ENCODE assay signal across 13 cellular contexts in the genomic region with DNA sequence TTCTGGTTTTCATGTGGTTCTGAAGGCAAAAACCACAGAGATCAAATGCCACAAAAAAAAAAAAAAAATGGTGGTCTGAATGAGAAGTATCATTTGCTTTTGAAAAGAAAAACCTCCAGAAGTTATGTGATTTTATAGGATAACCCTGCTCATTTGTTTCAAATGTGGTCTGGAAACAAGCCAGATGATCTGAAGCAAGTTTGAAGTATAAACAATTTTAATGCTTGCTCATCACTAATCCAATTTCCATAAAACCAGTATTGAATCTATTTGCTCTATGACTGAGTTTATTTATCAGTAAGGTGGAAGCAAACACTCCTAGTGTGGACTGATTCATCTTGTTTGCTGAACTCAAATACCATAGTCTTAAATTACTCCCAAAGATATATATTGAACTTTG.
DNase-seq lines count a peak whose midpoint lies in the region; ATAC-seq and TF ChIP-seq lines count a peak whose summit lies in the region.
"Had no signal": no experiment of that assay in that cellular context is flagged by ENCODE, and none has a peak within 500 bp of the region (broad histone marks: within the 10 kb centered on the region; RNA-seq: fewer than 3 reads in every experiment).

No MANE protein-coding gene starts in this region.

- H3K4me3 ChIP-seq in astrocyte of the cerebellum (ENCODE audit: low read depth, low read length) (no peak overlapping the region), colonic mucosa (no peak overlapping the region)

- peak; percentile 2 for DNase-seq in AG08396 (ENCODE audit: low spot score)
- peak; percentile 13 for DNase-seq in HS-5 (ENCODE audit: low read depth)
- peak; percentile 91 for DNase-seq in astrocyte of the cerebellum (ENCODE audit: low read depth)
- peak; percentile 3 for DNase-seq in glomerular visceral epithelial cell (ENCODE audit: extremely low spot score)
- DNase-seq in activated T-cell treated with anti-CD3 and anti-CD28 coated beads for 4 hours: no peak
- DNase-seq in colonic mucosa: no peak
- no peak for DNase-seq in HEK293T (ENCODE audit: extremely low spot score)
- DNase-seq: anterior cingulate cortex, BE2C, MM.1S, NCI-H2029 treated with DMSO at 0.1 percent for 48 hours, SK-N-SH had no signal

- H3K4me1 ChIP-seq in colonic mucosa: no peaks in the 10 kb centered on the region
- H3K4me1 ChIP-seq: BE2C had no signal

- in situ Hi-C loops in astrocyte of the cerebellum (cut with HindIII; ENCODE audit: low sequenced_read_pairs): no loop called here

- no peak overlapping the region for H3K9ac ChIP-seq in colonic mucosa (ENCODE audit: low read depth in 2 of 2, low read length in 2 of 2)
- H3K9ac ChIP-seq: SK-N-SH had no signal

- CTCF ChIA-PET in HEK293T (lab: Yijun Ruan, JAX): no interaction called here

- no peaks in the 10 kb centered on the region for H3K27me3 ChIP-seq in colonic mucosa
- H3K27me3 ChIP-seq: BE2C had no signal

- POLR2A ChIA-PET in HEK293T (lab: Yijun Ruan, JAX): no interaction called here

- H3K27ac ChIP-seq in colonic mucosa: no peak overlapping the region

- ATAC-seq in HG03139 (IDR thresholded peaks at IDR 0.05; ENCODE audit: unreplicated experiment): no peak

- H3K9me3 ChIP-seq in colonic mucosa: no peaks in the 10 kb centered on the region
- H3K9me3 ChIP-seq: BE2C, SK-N-SH had no signal

- no peak for TF ChIP-seq CTCF in astrocyte of the cerebellum (IDR thresholded peaks at IDR 0.05; ENCODE audit: low read depth, low read length, missing control alignments)
- TF ChIP-seq CTCF in colonic mucosa (IDR thresholded peaks at IDR 0.05): no peak

- intact Hi-C loops in colonic mucosa (cut with DNase I): no loop called here

- H3K36me3 ChIP-seq in colonic mucosa: no peaks in the 10 kb centered on the region
- H3K36me3 ChIP-seq: BE2C had no signal

TF ChIP-seq in HEK293T, 16 proteins besides CTCF, POLR2A, EP300 and RAD21:
- TF ChIP-seq SUZ12 (IDR thresholded peaks at IDR 0.05): no peak
- no peak for TF ChIP-seq HDGF (IDR thresholded peaks at IDR 0.05; ENCODE audit: borderline replicate concordance)
- no peak for TF ChIP-seq NFRKB (IDR thresholded peaks at IDR 0.05)
- TF ChIP-seq, protein P1, sequence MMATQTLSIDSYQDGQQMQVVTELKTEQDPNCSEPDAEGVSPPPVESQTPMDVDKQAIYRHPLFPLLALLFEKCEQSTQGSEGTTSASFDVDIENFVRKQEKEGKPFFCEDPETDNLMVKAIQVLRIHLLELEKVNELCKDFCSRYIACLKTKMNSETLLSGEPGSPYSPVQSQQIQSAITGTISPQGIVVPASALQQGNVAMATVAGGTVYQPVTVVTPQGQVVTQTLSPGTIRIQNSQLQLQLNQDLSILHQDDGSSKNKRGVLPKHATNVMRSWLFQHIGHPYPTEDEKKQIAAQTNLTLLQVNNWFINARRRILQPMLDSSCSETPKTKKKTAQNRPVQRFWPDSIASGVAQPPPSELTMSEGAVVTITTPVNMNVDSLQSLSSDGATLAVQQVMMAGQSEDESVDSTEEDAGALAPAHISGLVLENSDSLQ (IDR thresholded peaks at IDR 0.05): no peak
- TF ChIP-seq FOXM1 (IDR thresholded peaks at IDR 0.05; ENCODE audit: borderline replicate concordance): no peak
- TF ChIP-seq ARNT (IDR thresholded peaks at IDR 0.05): no peak
- no peak for TF ChIP-seq FOXK2 (IDR thresholded peaks at IDR 0.05)
- no peak for TF ChIP-seq FOXA1 (IDR thresholded peaks at IDR 0.05)
- TF ChIP-seq SP1 (IDR thresholded peaks at IDR 0.05): no peak
- TF ChIP-seq LEF1 (IDR thresholded peaks at IDR 0.05; ENCODE audit: borderline replicate concordance): no peak
- no peak for TF ChIP-seq BHLHE40 (IDR thresholded peaks at IDR 0.05; ENCODE audit: borderline replicate concordance)
- no peak for TF ChIP-seq L3MBTL2 (conservative IDR thresholded peaks at IDR 0.05)
- TF ChIP-seq CTBP1 (IDR thresholded peaks at IDR 0.05; ENCODE audit: borderline replicate concordance): no peak

Comparison
In these comparisons a context has a peak if more than half of its experiments do, and no peak if none do; other contexts are left out.
1. DNase-seq: peak in AG08396 (single experiment), HS-5 (single experiment), astrocyte of the cerebellum (single experiment) and glomerular visceral epithelial cell (single experiment); none in activated T-cell treated with anti-CD3 and anti-CD28 coated beads for 4 hours (single experiment), colonic mucosa (single experiment) and HEK293T (single experiment).